ENCODE assay signal across 13 cellular contexts in genomic region chr5:172076783-172077244, GRCh38.
A peak's percentile ranks its signal among the peaks of the same experiment; 100 is the strongest.
DNase-seq lines count a peak whose midpoint lies in the region; ATAC-seq and TF ChIP-seq lines count a peak whose summit lies in the region.
"Had no signal": no experiment of that assay in that cellular context is flagged by ENCODE, and none has a peak within 500 bp of the region (broad histone marks: within the 10 kb centered on the region; RNA-seq: fewer than 3 reads in every experiment).

No MANE protein-coding gene starts in this region.

- ATAC-seq in T-cell (replicated peaks in 1 of 4) (no peak), GM18517 (IDR thresholded peaks at IDR 0.05; ENCODE audit: unreplicated experiment) (no peak), HG03565 (IDR thresholded peaks at IDR 0.05; ENCODE audit: unreplicated experiment) (no peak), GM19455 (IDR thresholded peaks at IDR 0.05; ENCODE audit: unreplicated experiment) (no peak)
- ATAC-seq: GM12878 had no signal

- H3K9me3 ChIP-seq in fibroblast of lung (ENCODE audit: control insufficient read depth, insufficient read depth, low read depth, low read length) (no peaks in the 10 kb centered on the region), osteoblast (ENCODE audit: low read depth, low read length) (no peaks in the 10 kb centered on the region)
- H3K9me3 ChIP-seq: adrenal gland had no signal

- H3K9ac ChIP-seq in fibroblast of lung (ENCODE audit: insufficient read depth, low read length): no peak overlapping the region

- DNase-seq in G401 (ENCODE audit: low spot score) (peak; percentile 49), T-cell (no peak), fibroblast of lung (ENCODE audit: low read depth in 2 of 2) (peak in 1 of 2 donors; percentile 17), osteoblast (ENCODE audit: insufficient read length, low spot score, missing footprints) (peak; percentile 39), NCI-H524 treated with DMSO at 0.1 percent for 48 hours (lab: John Stamatoyannopoulos, UW) (no peak)
- DNase-seq: activated CD4-positive, alpha-beta memory T cell treated with anti-CD3 and anti-CD28 coated beads for 36 hours; Calu3; NCI-H524 had no signal

- CTCF ChIA-PET in T-cell (lab: Charles Lee): interaction anchor here in 1 of 2 donors (0.6 kb wide), 1 partner anchor 203 kb away, joined by 3 read pairs; no protein-coding TSS in a partner anchor

- no peaks in the 10 kb centered on the region for H3K9me3 Mint-ChIP-seq in T-cell
- H3K9me3 Mint-ChIP-seq: activated CD4-positive, alpha-beta memory T cell treated with anti-CD3 and anti-CD28 coated beads for 36 hours had no signal

- in situ Hi-C loops in G401 (cut with HindIII; ENCODE audit: low sequenced_read_pairs): no loop called here

- POLR2A ChIA-PET in T-cell (lab: Charles Lee): no interaction called here

- H3K27me3 ChIP-seq in fibroblast of lung (ENCODE audit: control insufficient read depth, insufficient read depth, low read length) (no peaks in the 10 kb centered on the region), osteoblast (ENCODE audit: insufficient read depth, low read length) (no peaks in the 10 kb centered on the region)
- H3K27me3 ChIP-seq: adrenal gland had no signal

- H3K79me2 ChIP-seq in fibroblast of lung (ENCODE audit: control insufficient read depth, insufficient read depth, low read length) (no peaks in the 10 kb centered on the region), osteoblast (ENCODE audit: insufficient read depth, low read length) (no peaks in the 10 kb centered on the region)

- H3K4me3 Mint-ChIP-seq in T-cell: no peak overlapping the region
- H3K4me3 Mint-ChIP-seq: activated CD4-positive, alpha-beta memory T cell treated with anti-CD3 and anti-CD28 coated beads for 36 hours had no signal

- H3K4me3 ChIP-seq in fibroblast of lung (replicated peaks in 1 of 4; ENCODE audit: control extremely low read depth in 1 of 4, insufficient read depth in 1 of 4, low read depth in 3 of 4, low read length in 4 of 4) (no peak overlapping the region), osteoblast (ENCODE audit: insufficient read depth, low read length) (no peak overlapping the region)
- H3K4me3 ChIP-seq: adrenal gland, GM12878 had no signal

- H4K20me1 ChIP-seq in fibroblast of lung (ENCODE audit: control insufficient read depth, extremely low read depth, insufficient read depth, low read length): no peaks in the 10 kb centered on the region
- no peaks in the 10 kb centered on the region for H4K20me1 ChIP-seq in osteoblast (ENCODE audit: insufficient read depth, low read length)

- H3K27ac ChIP-seq in fibroblast of lung (ENCODE audit: insufficient read depth, low read length): peak overlapping the region; percentile 43
- no peak overlapping the region for H3K27ac ChIP-seq in osteoblast (ENCODE audit: low read depth, low read length)

- peaks cover 53% of the 10 kb centered on the region for H3K36me3 Mint-ChIP-seq in T-cell

- H2AFZ ChIP-seq in fibroblast of lung (ENCODE audit: low read length) (no peak overlapping the region), osteoblast (ENCODE audit: low read length) (no peak overlapping the region)

- H3K4me1 Mint-ChIP-seq in T-cell: peaks cover 26 to 39% (median 38%) of the 10 kb centered on the region in 3 donors

- H3K4me2 ChIP-seq in fibroblast of lung (ENCODE audit: extremely low read depth, insufficient read depth, low read length) (no peak overlapping the region), osteoblast (ENCODE audit: insufficient read depth, low read length) (no peak overlapping the region)

- TF ChIP-seq CTCF in fibroblast of lung (conservative IDR thresholded peaks at IDR 0.05 in 1 of 2, IDR thresholded peaks at IDR 0.05 in 1 of 2; ENCODE audit: low read depth in 1 of 2, low read length in 2 of 2): no peak
- TF ChIP-seq CTCF in osteoblast (IDR thresholded peaks at IDR 0.05; ENCODE audit: extremely low read depth, low read depth, low read length): no peak

- H3K36me3 ChIP-seq in fibroblast of lung (ENCODE audit: control insufficient read depth, insufficient read depth, low read length) (peaks cover 2% of the 10 kb centered on the region), osteoblast (ENCODE audit: insufficient read depth, low read length) (peaks cover 21% of the 10 kb centered on the region)

- H3K27ac Mint-ChIP-seq in T-cell: peak overlapping the region; percentile 65 to 96

- peaks cover 2% of the 10 kb centered on the region for H3K4me1 ChIP-seq in fibroblast of lung (ENCODE audit: control insufficient read depth, extremely low read depth, insufficient read depth, low read length)
- no peaks in the 10 kb centered on the region for H3K4me1 ChIP-seq in osteoblast (ENCODE audit: insufficient read depth, low read length)

- no peaks in the 10 kb centered on the region for H3K27me3 Mint-ChIP-seq in T-cell
- H3K27me3 Mint-ChIP-seq: activated CD4-positive, alpha-beta memory T cell treated with anti-CD3 and anti-CD28 coated beads for 36 hours had no signal

Comparison
In these comparisons a context has a peak if more than half of its experiments do, and no peak if none do; other contexts are left out.
1. DNase-seq: peak in G401 (single experiment) and osteoblast (single experiment); none in T-cell (0 of 34) and NCI-H524 treated with DMSO at 0.1 percent for 48 hours (single experiment).